Comparison of ENCODE assay signal across 14 cellular contexts in the genomic region with DNA sequence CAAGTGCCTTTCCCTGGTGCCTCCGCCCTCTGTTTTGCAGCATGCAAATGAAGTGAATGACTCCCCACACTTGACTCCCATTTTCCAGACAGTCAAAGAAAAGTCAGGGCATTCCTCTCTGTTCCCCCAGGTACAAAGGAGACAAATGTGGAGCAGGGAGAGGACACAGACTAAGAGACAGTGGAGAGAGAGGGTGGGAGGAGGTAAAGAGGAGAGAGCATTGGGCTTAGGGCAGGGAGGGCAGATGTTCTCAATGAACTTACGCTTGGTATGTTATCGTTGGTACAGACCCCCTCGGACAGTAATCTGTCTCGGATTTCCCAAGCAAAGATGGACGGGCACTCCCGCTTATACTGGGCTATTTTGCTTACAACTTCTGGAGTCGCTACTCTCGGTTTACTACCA. TPM values are rescaled to one million over a fixed set of nuclear protein-coding genes. Genes with fewer than 3 reads are reported as not detected.
DNase-seq lines count a peak whose midpoint lies in the region; ATAC-seq and TF ChIP-seq lines count a peak whose summit lies in the region.
"Had no signal": no experiment of that assay in that cellular context is flagged by ENCODE, and none has a peak within 500 bp of the region (broad histone marks: within the 10 kb centered on the region; RNA-seq: fewer than 3 reads in every experiment).

No MANE protein-coding gene starts in this region.

- H3K9me3 Mint-ChIP-seq in natural killer cell (peaks cover 3 to 5% of the 10 kb centered on the region in 2 donors), neural crest cell (no peaks in the 10 kb centered on the region)
- peaks cover 4% of the 10 kb centered on the region for H3K9me3 Mint-ChIP-seq in natural killer cell treated with Interleukin-12 subunit alpha and Interleukin-12 subunit beta and Interleukin-15 and Interleukin-18, amount 100 ng/mL, for 72 hours
- no peaks in the 10 kb centered on the region for H3K9me3 Mint-ChIP-seq in activated CD8-positive, alpha-beta T cell treated with anti-CD3 and anti-CD28 coated beads, Interleukin-2, amount 10 ng/mL, durations not matched to agents 7 days and 5 days (ENCODE audit: insufficient read depth)

- intact Hi-C loops in natural killer cell (cut with micrococcal nuclease) = no loop called here

- H3K27ac ChIP-seq in coronary artery = no peak overlapping the region
- H3K27ac ChIP-seq: A549 had no signal

- H3K27ac Mint-ChIP-seq in natural killer cell (no peak overlapping the region), neural crest cell (ENCODE audit: unreplicated experiment) (no peak overlapping the region)
- H3K27ac Mint-ChIP-seq in natural killer cell treated with Interleukin-12 subunit alpha and Interleukin-12 subunit beta and Interleukin-15 and Interleukin-18, amount 100 ng/mL, for 72 hours = no peak overlapping the region
- H3K27ac Mint-ChIP-seq in activated CD8-positive, alpha-beta T cell treated with anti-CD3 and anti-CD28 coated beads, Interleukin-2, amount 10 ng/mL, durations not matched to agents 7 days and 5 days = no peak overlapping the region

- TF ChIP-seq CTCF in natural killer cell (IDR thresholded peaks at IDR 0.05) (no peak), coronary artery (IDR thresholded peaks at IDR 0.05) (no peak), neural crest cell (conservative IDR thresholded peaks at IDR 0.05) (no peak)

- CTCF ChIA-PET in activated CD8-positive, alpha-beta T cell treated with anti-CD3 and anti-CD28 coated beads, Interleukin-2, amount 10 ng/mL, durations not matched to agents 7 days and 5 days (lab: Charles Lee) = no interaction called here

- H3K4me1 Mint-ChIP-seq in natural killer cell (peaks cover 26 to 45% of the 10 kb centered on the region in 2 donors), neural crest cell (peaks cover 66% of the 10 kb centered on the region)
- H3K4me1 Mint-ChIP-seq in natural killer cell treated with Interleukin-12 subunit alpha and Interleukin-12 subunit beta and Interleukin-15 and Interleukin-18, amount 100 ng/mL, for 72 hours (ENCODE audit: low read depth in 2 of 2) = peaks cover 40 to 44% of the 10 kb centered on the region in 2 donors
- H3K4me1 Mint-ChIP-seq in activated CD8-positive, alpha-beta T cell treated with anti-CD3 and anti-CD28 coated beads, Interleukin-2, amount 10 ng/mL, durations not matched to agents 7 days and 5 days (ENCODE audit: low read depth) = peaks cover 32% of the 10 kb centered on the region

- POLR2A ChIA-PET in activated CD8-positive, alpha-beta T cell treated with anti-CD3 and anti-CD28 coated beads, Interleukin-2, amount 10 ng/mL, durations not matched to agents 7 days and 5 days (lab: Charles Lee) = no interaction called here

- H3K4me3 Mint-ChIP-seq in natural killer cell (peak overlapping the region; percentile 28), neural crest cell (peak overlapping the region; percentile 54)
- H3K4me3 Mint-ChIP-seq in natural killer cell treated with Interleukin-12 subunit alpha and Interleukin-12 subunit beta and Interleukin-15 and Interleukin-18, amount 100 ng/mL, for 72 hours = no peak overlapping the region
- no peak overlapping the region for H3K4me3 Mint-ChIP-seq in activated CD8-positive, alpha-beta T cell treated with anti-CD3 and anti-CD28 coated beads, Interleukin-2, amount 10 ng/mL, durations not matched to agents 7 days and 5 days

- H3K36me3 Mint-ChIP-seq in natural killer cell = peaks cover 45% of the 10 kb centered on the region
- peaks cover 35% of the 10 kb centered on the region for H3K36me3 Mint-ChIP-seq in natural killer cell treated with Interleukin-12 subunit alpha and Interleukin-12 subunit beta and Interleukin-15 and Interleukin-18, amount 100 ng/mL, for 72 hours
- peaks cover 37% of the 10 kb centered on the region for H3K36me3 Mint-ChIP-seq in neural crest cell (ENCODE audit: low read depth)
- peaks cover 23% of the 10 kb centered on the region for H3K36me3 Mint-ChIP-seq in activated CD8-positive, alpha-beta T cell treated with anti-CD3 and anti-CD28 coated beads, Interleukin-2, amount 10 ng/mL, durations not matched to agents 7 days and 5 days (ENCODE audit: low read depth)

- ATAC-seq in natural killer cell (no peak), HG03196 (IDR thresholded peaks at IDR 0.05; ENCODE audit: unreplicated experiment) (no peak)
- no peak for ATAC-seq in natural killer cell treated with Interleukin-12 subunit alpha and Interleukin-12 subunit beta and Interleukin-15 and Interleukin-18, amount 100 ng/mL, for 72 hours
- no peak for ATAC-seq in activated CD8-positive, alpha-beta T cell treated with anti-CD3 and anti-CD28 coated beads, Interleukin-2, amount 10 ng/mL, durations not matched to agents 7 days and 5 days
- ATAC-seq: A549 had no signal

- H3K27me3 Mint-ChIP-seq in natural killer cell (ENCODE audit: low read depth in 2 of 2) (peaks cover 73 to 78% of the 10 kb centered on the region in 2 donors), neural crest cell (ENCODE audit: low read depth) (peaks cover 97% of the 10 kb centered on the region)
- peaks cover 63 to 78% of the 10 kb centered on the region in 2 donors for H3K27me3 Mint-ChIP-seq in natural killer cell treated with Interleukin-12 subunit alpha and Interleukin-12 subunit beta and Interleukin-15 and Interleukin-18, amount 100 ng/mL, for 72 hours
- peaks cover 78% of the 10 kb centered on the region for H3K27me3 Mint-ChIP-seq in activated CD8-positive, alpha-beta T cell treated with anti-CD3 and anti-CD28 coated beads, Interleukin-2, amount 10 ng/mL, durations not matched to agents 7 days and 5 days (ENCODE audit: low read depth)

- DNase-seq in natural killer cell (no peak), coronary artery (ENCODE audit: low spot score) (no peak), neural crest cell (ENCODE audit: low read depth, low spot score) (no peak), AG20443 (ENCODE audit: low spot score) (no peak)
- DNase-seq in natural killer cell treated with Interleukin-12 subunit alpha and Interleukin-12 subunit beta and Interleukin-15 and Interleukin-18, amount 100 ng/mL, for 72 hours (ENCODE audit: low spot score) = no peak
- DNase-seq in activated CD8-positive, alpha-beta T cell treated with anti-CD3 and anti-CD28 coated beads, Interleukin-2, amount 10 ng/mL, durations not matched to agents 7 days and 5 days = no peak
- DNase-seq: Kasumi-1, NCI-H1105 treated with DMSO at 0.1 percent for 48 hours, NCI-H187, NCI-H2171 treated with DMSO at 0.1 percent for 48 hours, NCI-H510A treated with DMSO at 0.1 percent for 48 hours, SHP77 had no signal

- H3K4me3 ChIP-seq in coronary artery = peak overlapping the region; percentile 4
- H3K4me3 ChIP-seq: A549 had no signal

RNA-seq across cellular contexts. Expression of gene PAX6, which starts 9.8 kb away (rescaled TPM):
- total RNA-seq in natural killer cell (not detected), neural crest cell (83.7 and 86.7 TPM in 2 replicates)
- total RNA-seq in natural killer cell treated with Interleukin-12 subunit alpha and Interleukin-12 subunit beta and Interleukin-15 and Interleukin-18, amount 100 ng/mL, for 72 hours = not detected
- total RNA-seq in activated CD8-positive, alpha-beta T cell treated with anti-CD3 and anti-CD28 coated beads, Interleukin-2, amount 10 ng/mL, durations not matched to agents 7 days and 5 days = not detected

Comparison
In these comparisons a context has a peak if more than half of its experiments do, and no peak if none do; other contexts are left out.
1. H3K4me3 Mint-ChIP-seq: peak in natural killer cell (single experiment) and neural crest cell (single experiment); none in natural killer cell treated with Interleukin-12 subunit alpha and Interleukin-12 subunit beta and Interleukin-15 and Interleukin-18, amount 100 ng/mL, for 72 hours (single experiment) and activated CD8-positive, alpha-beta T cell treated with anti-CD3 and anti-CD28 coated beads, Interleukin-2, amount 10 ng/mL, durations not matched to agents 7 days and 5 days (single experiment).
2. RNA of gene PAX6, which starts 9.8 kb away (total RNA-seq): 83.7 to 86.7 TPM in neural crest cell; not detected in natural killer cell treated with Interleukin-12 subunit alpha and Interleukin-12 subunit beta and Interleukin-15 and Interleukin-18, amount 100 ng/mL, for 72 hours, not detected in natural killer cell and not detected in activated CD8-positive, alpha-beta T cell treated with anti-CD3 and anti-CD28 coated beads, Interleukin-2, amount 10 ng/mL, durations not matched to agents 7 days and 5 days; every median in the first group is over 10 times any median in the second.